In the genomic region with DNA sequence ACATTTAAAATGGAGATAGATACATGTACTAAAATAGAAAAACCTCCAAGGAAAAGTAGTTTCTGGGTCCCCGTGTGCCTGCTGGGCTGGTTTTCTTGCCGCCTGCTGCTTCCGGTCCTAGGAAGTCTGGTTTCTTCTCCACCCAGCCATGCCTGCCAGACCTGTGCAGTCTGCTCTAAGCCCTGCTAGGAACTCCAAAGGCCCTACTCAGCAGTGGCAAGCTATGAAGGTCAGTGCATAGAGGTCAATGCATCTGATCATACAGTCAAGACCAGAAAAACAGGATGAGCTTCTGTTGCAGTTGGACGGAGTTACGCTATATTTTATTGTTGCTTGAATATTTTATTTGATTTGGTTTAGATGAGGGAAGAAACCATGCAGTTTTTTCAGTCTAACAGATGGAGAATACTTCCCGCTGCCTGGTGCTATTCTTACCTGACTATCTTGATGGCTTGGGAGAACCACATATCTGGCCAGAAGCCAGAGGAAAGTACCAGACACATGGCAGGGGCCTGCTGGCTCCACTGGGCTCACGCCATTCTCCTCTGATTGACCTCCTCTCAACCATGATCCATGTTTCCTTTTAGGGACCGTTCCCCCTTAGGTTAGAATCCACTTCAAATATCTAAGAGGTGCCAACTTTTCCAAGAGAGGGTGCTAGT, we compare ENCODE assay signal across 28 cellular contexts.
DNase-seq lines count a peak whose midpoint lies in the region; ATAC-seq and TF ChIP-seq lines count a peak whose summit lies in the region.
"Had no signal": no experiment of that assay in that cellular context is flagged by ENCODE, and none has a peak within 500 bp of the region (broad histone marks: within the 10 kb centered on the region; RNA-seq: fewer than 3 reads in every experiment).

No MANE protein-coding gene starts in this region.

- no peak overlapping the region for H3K4me3 Mint-ChIP-seq in type B pancreatic cell
- H3K4me3 Mint-ChIP-seq: activated CD4-positive, alpha-beta memory T cell treated with anti-CD3 and anti-CD28 coated beads for 36 hours; B cell had no signal

- POLR2A ChIA-PET in SK-N-SH (lab: Yijun Ruan, JAX) = no interaction called here

- CTCF ChIA-PET in SK-N-SH (lab: Yijun Ruan, JAX) = no interaction called here

- H3K79me2 ChIP-seq in SK-N-SH (ENCODE audit: insufficient read depth) (no peaks in the 10 kb centered on the region), hepatocyte (no peaks in the 10 kb centered on the region)

- H3K9me3 ChIP-seq in SK-N-SH = no peaks in the 10 kb centered on the region
- no peaks in the 10 kb centered on the region for H3K9me3 ChIP-seq in colonic mucosa
- H3K9me3 ChIP-seq in hepatocyte (ENCODE audit: low read depth) = no peaks in the 10 kb centered on the region
- H3K9me3 ChIP-seq: A549, neutrophil, prostate gland, uterus had no signal

- no peaks in the 10 kb centered on the region for H3K27me3 ChIP-seq in SK-N-SH (ENCODE audit: insufficient read depth)
- no peaks in the 10 kb centered on the region for H3K27me3 ChIP-seq in colonic mucosa
- no peaks in the 10 kb centered on the region for H3K27me3 ChIP-seq in hepatocyte
- H3K27me3 ChIP-seq: neutrophil, uterus had no signal

- intact Hi-C loops in colonic mucosa (cut with DNase I) = no loop called here

- H3F3A ChIP-seq in SK-N-SH (replicated peaks; ENCODE audit: insufficient read depth) = no peaks in the 10 kb centered on the region

- no peak for TF ChIP-seq EP300 in SK-N-SH (IDR thresholded peaks at IDR 0.05; ENCODE audit: borderline replicate concordance in 1 of 2, low read depth in 1 of 2, low read length in 1 of 2)

- 91% methylated on average over 8 of the region's 8 CpGs for WGBS in SK-N-SH (ENCODE audit: low lambda C conversion rate)
- whole genome bisulfite sequencing in hepatocyte (ENCODE audit: low lambda C conversion rate, missing lambda C conversion rate) = 90% methylated on average over 8 of the region's 8 CpGs

- peak overlapping the region; percentile 66 for H3K27ac Mint-ChIP-seq in type B pancreatic cell
- H3K27ac Mint-ChIP-seq: activated CD4-positive, alpha-beta memory T cell treated with anti-CD3 and anti-CD28 coated beads for 36 hours; B cell had no signal

- H3K4me2 ChIP-seq in SK-N-SH (no peak overlapping the region), hepatocyte (no peak overlapping the region)
- H3K4me2 ChIP-seq: A549 had no signal

- H3K36me3 ChIP-seq in SK-N-SH (replicated peaks in 1 of 2; ENCODE audit: control insufficient read depth in 1 of 2, insufficient read depth in 2 of 2, low read length in 1 of 2) (peaks cover 0 to 4% of the 10 kb centered on the region in 2 experiments), colonic mucosa (no peaks in the 10 kb centered on the region), hepatocyte (replicated peaks; ENCODE audit: insufficient read depth, low read depth) (no peaks in the 10 kb centered on the region)
- H3K36me3 ChIP-seq: prostate gland, uterus had no signal

- TF ChIP-seq CTCF in SK-N-SH (IDR thresholded peaks at IDR 0.05) = no peak
- no peak for TF ChIP-seq CTCF in colonic mucosa (IDR thresholded peaks at IDR 0.05)
- no peak for TF ChIP-seq CTCF in hepatocyte (IDR thresholded peaks at IDR 0.05; ENCODE audit: poor library complexity)
- TF ChIP-seq CTCF in type B pancreatic cell (conservative IDR thresholded peaks at IDR 0.05) = no peak

- H3K4me1 ChIP-seq in SK-N-SH (ENCODE audit: control insufficient read depth in 1 of 2, insufficient read depth in 2 of 2, low read depth in 1 of 2, low read length in 1 of 2) (no peaks in the 10 kb centered on the region; a peak in 1 of 4 replicates), colonic mucosa (peaks cover 3% of the 10 kb centered on the region), hepatocyte (ENCODE audit: insufficient read depth) (peaks cover 26% of the 10 kb centered on the region)
- H3K4me1 ChIP-seq: A549, prostate gland, uterus had no signal

- no peaks in the 10 kb centered on the region for H3K9me3 Mint-ChIP-seq in type B pancreatic cell
- H3K9me3 Mint-ChIP-seq: activated CD4-positive, alpha-beta memory T cell treated with anti-CD3 and anti-CD28 coated beads for 36 hours had no signal

- DNase-seq in SK-N-SH = peak; percentile 39
- peak; percentile 46 for DNase-seq in colonic mucosa
- peak; percentile 22 for DNase-seq in hepatocyte (ENCODE audit: low spot score)
- DNase-seq in type B pancreatic cell (ENCODE audit: extremely low spot score, unreplicated experiment) = no peak
- no peak for DNase-seq in NCI-H187 treated with DMSO at 0.1 percent for 48 hours (lab: John Stamatoyannopoulos, UW)
- DNase-seq in 8988T = no peak
- DNase-seq: activated CD4-positive, alpha-beta memory T cell treated with anti-CD3 and anti-CD28 coated beads for 36 hours; activated CD8-positive, alpha-beta memory T cell treated with anti-CD3 and anti-CD28 coated beads, Interleukin-2, amount 50 U/mL, for 48 hours; activated effector memory CD4-positive, alpha-beta T cell treated with Interleukin-2 at 50 U/mL for 16 hours; COR-L47; EL; NCI-H1048; NCI-H1930; NCI-H446 treated with DMSO at 0.1 percent for 48 hours; OCI-M1; SHP77; stimulated activated CD4-positive, alpha-beta T cell treated with anti-CD3 and anti-CD28 coated beads, Interleukin-2, amount 100 ng/mL, for 24 hours; uterus had no signal

- H3K27ac ChIP-seq in SK-N-SH (ENCODE audit: low read depth in 2 of 2, low read length in 1 of 2) = no peak overlapping the region
- H3K27ac ChIP-seq in colonic mucosa = peak overlapping the region; percentile 61
- peak overlapping the region; percentile 49 for H3K27ac ChIP-seq in hepatocyte
- H3K27ac ChIP-seq: A549, coronary artery, neutrophil, prostate gland, skin epidermis, uterus had no signal

- H4K20me1 ChIP-seq in SK-N-SH (ENCODE audit: insufficient read depth) (no peaks in the 10 kb centered on the region), hepatocyte (ENCODE audit: insufficient read depth, poor library complexity, severe bottlenecking) (no peaks in the 10 kb centered on the region)

- no peaks in the 10 kb centered on the region for H3K9me2 ChIP-seq in SK-N-SH
- no peaks in the 10 kb centered on the region for H3K9me2 ChIP-seq in hepatocyte (replicated peaks; ENCODE audit: insufficient read depth)

- no peak for TF ChIP-seq RAD21 in SK-N-SH (IDR thresholded peaks at IDR 0.05; ENCODE audit: low read length)

- peaks cover 27% of the 10 kb centered on the region for H3K4me1 Mint-ChIP-seq in type B pancreatic cell (ENCODE audit: unreplicated experiment)

- H3K4me3 ChIP-seq in SK-N-SH (ENCODE audit: low read depth in 2 of 2, low read length in 1 of 2) (no peak overlapping the region), colonic mucosa (no peak overlapping the region), hepatocyte (no peak overlapping the region)
- H3K4me3 ChIP-seq: A549, coronary artery, prostate gland, skin epidermis, uterus had no signal

- peaks cover 12% of the 10 kb centered on the region for H3K36me3 Mint-ChIP-seq in type B pancreatic cell

- no peak overlapping the region for H3K9ac ChIP-seq in SK-N-SH
- no peak overlapping the region for H3K9ac ChIP-seq in colonic mucosa (ENCODE audit: low read depth in 2 of 2, low read length in 2 of 2)

- no peaks in the 10 kb centered on the region for H3K27me3 Mint-ChIP-seq in type B pancreatic cell
- H3K27me3 Mint-ChIP-seq: activated CD4-positive, alpha-beta memory T cell treated with anti-CD3 and anti-CD28 coated beads for 36 hours; B cell had no signal

- H2AFZ ChIP-seq in SK-N-SH (ENCODE audit: low read depth) (no peak overlapping the region), hepatocyte (no peak overlapping the region)

- ATAC-seq in SK-N-SH treated with all-trans-retinoic acid at 6 μM for 48 hours (no peak), HG03354 (IDR thresholded peaks at IDR 0.05; ENCODE audit: poor library complexity, severe bottlenecking, unreplicated experiment) (no peak)
- ATAC-seq: A549; activated CD4-positive, CD25-positive, alpha-beta regulatory T cell treated with anti-CD3 and anti-CD28 coated beads, Interleukin-2, amount 50 U/mL, for 24 hours; HCT116 had no signal

TF ChIP-seq in SK-N-SH, 30 proteins besides CTCF, POLR2A, EP300 and RAD21 (continues in another document):
- TF ChIP-seq TCF12 (IDR thresholded peaks at IDR 0.05) = no peak

TF ChIP-seq in SK-N-SH treated with all-trans-retinoic acid at 6 μM for 48 hours, 23 proteins besides CTCF, POLR2A, EP300 and RAD21 (continues in another document):
- TF ChIP-seq ZC3H10 (CRISPR knock-in tag; IDR thresholded peaks at IDR 0.05) (no peak), PPARA (CRISPR knock-in tag; IDR thresholded peaks at IDR 0.05; ENCODE audit: borderline replicate concordance) (no peak), ARNTL (CRISPR knock-in tag; IDR thresholded peaks at IDR 0.05; ENCODE audit: borderline replicate concordance, low read depth) (no peak), ZNF565 (CRISPR knock-in tag; conservative IDR thresholded peaks at IDR 0.05; ENCODE audit: low read depth) (no peak), ISL1 (CRISPR knock-in tag; IDR thresholded peaks at IDR 0.05) (no peak), BACH2 (CRISPR knock-in tag; IDR thresholded peaks at IDR 0.05; ENCODE audit: borderline replicate concordance) (no peak), ZFP30 (CRISPR knock-in tag; IDR thresholded peaks at IDR 0.05) (no peak), SNAI2 (CRISPR knock-in tag; IDR thresholded peaks at IDR 0.05) (no peak)
- TF ChIP-seq, protein P1, sequence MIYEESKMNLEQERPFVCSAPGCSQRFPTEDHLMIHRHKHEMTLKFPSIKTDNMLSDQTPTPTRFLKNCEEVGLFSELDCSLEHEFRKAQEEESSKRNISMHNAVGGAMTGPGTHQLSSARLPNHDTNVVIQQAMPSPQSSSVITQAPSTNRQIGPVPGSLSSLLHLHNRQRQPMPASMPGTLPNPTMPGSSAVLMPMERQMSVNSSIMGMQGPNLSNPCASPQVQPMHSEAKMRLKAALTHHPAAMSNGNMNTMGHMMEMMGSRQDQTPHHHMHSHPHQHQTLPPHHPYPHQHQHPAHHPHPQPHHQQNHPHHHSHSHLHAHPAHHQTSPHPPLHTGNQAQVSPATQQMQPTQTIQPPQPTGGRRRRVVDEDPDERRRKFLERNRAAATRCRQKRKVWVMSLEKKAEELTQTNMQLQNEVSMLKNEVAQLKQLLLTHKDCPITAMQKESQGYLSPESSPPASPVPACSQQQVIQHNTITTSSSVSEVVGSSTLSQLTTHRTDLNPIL (CRISPR knock-in tag; IDR thresholded peaks at IDR 0.05; ENCODE audit: low read depth) = no peak
- TF ChIP-seq, protein P2, sequence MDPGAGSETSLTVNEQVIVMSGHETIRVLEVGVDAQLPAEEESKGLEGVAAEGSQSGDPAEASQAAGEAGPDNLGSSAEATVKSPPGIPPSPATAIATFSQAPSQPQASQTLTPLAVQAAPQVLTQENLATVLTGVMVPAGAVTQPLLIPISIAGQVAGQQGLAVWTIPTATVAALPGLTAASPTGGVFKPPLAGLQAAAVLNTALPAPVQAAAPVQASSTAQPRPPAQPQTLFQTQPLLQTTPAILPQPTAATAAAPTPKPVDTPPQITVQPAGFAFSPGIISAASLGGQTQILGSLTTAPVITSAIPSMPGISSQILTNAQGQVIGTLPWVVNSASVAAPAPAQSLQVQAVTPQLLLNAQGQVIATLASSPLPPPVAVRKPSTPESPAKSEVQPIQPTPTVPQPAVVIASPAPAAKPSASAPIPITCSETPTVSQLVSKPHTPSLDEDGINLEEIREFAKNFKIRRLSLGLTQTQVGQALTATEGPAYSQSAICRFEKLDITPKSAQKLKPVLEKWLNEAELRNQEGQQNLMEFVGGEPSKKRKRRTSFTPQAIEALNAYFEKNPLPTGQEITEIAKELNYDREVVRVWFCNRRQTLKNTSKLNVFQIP (CRISPR knock-in tag; IDR thresholded peaks at IDR 0.05; ENCODE audit: borderline replicate concordance, low read depth) = no peak

Comparison
In these comparisons a context has a peak if more than half of its experiments do, and no peak if none do; other contexts are left out.
1. DNase-seq: peak in SK-N-SH (single experiment), colonic mucosa (single experiment) and hepatocyte (single experiment); none in type B pancreatic cell (single experiment), NCI-H187 treated with DMSO at 0.1 percent for 48 hours (single experiment) and 8988T (single experiment).
2. H3K27ac ChIP-seq: peak in colonic mucosa (single experiment) and hepatocyte (single experiment); none in SK-N-SH (0 of 2).